Comparison of ENCODE assay signal across 27 cellular contexts in the genomic region with DNA sequence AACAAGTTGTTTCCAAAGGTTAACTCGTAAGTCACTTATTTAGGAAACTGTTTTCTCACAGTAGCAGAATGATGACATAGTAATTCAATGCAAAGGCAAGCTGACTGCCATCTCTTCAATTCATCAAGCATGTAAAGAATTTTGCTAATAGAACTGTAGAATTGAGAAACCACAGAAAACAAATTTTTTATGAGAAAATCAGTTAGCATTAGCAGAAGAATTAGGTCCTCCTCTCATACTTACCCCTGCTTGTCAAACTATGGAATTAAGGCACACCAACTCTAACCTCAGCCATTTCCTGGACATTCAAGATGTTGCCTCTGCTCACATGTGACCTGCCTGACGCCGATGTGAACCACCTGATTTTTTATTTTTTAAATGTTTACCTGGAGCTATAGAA.
"Had no signal": no experiment of that assay in that cellular context is flagged by ENCODE, and none has a peak within 500 bp of the region (broad histone marks: within the 10 kb centered on the region; RNA-seq: fewer than 3 reads in every experiment).

No MANE protein-coding gene starts in this region.

- H3K79me2 ChIP-seq: hepatocyte, parathyroid adenoma had no signal

- H3K27ac Mint-ChIP-seq: activated naive CD4-positive, alpha-beta T cell treated with anti-CD3 and anti-CD28 coated beads, Interleukin-2, amount 50 U/mL, for 24 hours; effector memory CD8-positive, alpha-beta T cell; immature natural killer cell; natural killer cell treated with Interleukin-12 subunit alpha and Interleukin-12 subunit beta and Interleukin-15 and Interleukin-18, amount 100 ng/mL, for 72 hours; stimulated activated effector memory CD8-positive, alpha-beta T cell treated with anti-CD3 and anti-CD28 coated beads, Interleukin-12 subunit alpha, Interleukin-12 subunit beta, amount 100 ng/mL, for 72 hours; T-cell; T-helper 2 cell treated with Interferon-gamma antibody and Interleukin-4, amounts not matched to agents 5 μg/mL and 100 μg/mL, for 36 hours had no signal

- H3K27me3 ChIP-seq: foreskin keratinocyte, hepatocyte, neutrophil, stomach, suprapubic skin, tibial nerve had no signal

- H3K4me1 Mint-ChIP-seq: activated naive CD4-positive, alpha-beta T cell treated with anti-CD3 and anti-CD28 coated beads, Interleukin-2, amount 50 U/mL, for 24 hours; immature natural killer cell; stimulated activated effector memory CD8-positive, alpha-beta T cell treated with anti-CD3 and anti-CD28 coated beads, Interleukin-12 subunit alpha, Interleukin-12 subunit beta, amount 100 ng/mL, for 72 hours; T-cell had no signal

- H3K27ac ChIP-seq: foreskin keratinocyte, hepatocyte, left ventricle myocardium inferior, neutrophil, parathyroid adenoma, skin epidermis, stomach, suprapubic skin, tibial nerve had no signal

- H3K4me2 ChIP-seq: hepatocyte had no signal

- H3K9me3 Mint-ChIP-seq: effector memory CD8-positive, alpha-beta T cell; stimulated activated effector memory CD8-positive, alpha-beta T cell treated with anti-CD3 and anti-CD28 coated beads, Interleukin-12 subunit alpha, Interleukin-12 subunit beta, amount 100 ng/mL, for 72 hours; T-helper 2 cell treated with Interferon-gamma antibody and Interleukin-4, amounts not matched to agents 5 μg/mL and 100 μg/mL, for 36 hours had no signal

- H3K36me3 ChIP-seq: left ventricle myocardium inferior, neutrophil, stomach, suprapubic skin, tibial nerve had no signal

- DNase-seq: activated CD4-positive, alpha-beta T cell treated with anti-CD3 and anti-CD28 coated beads for 1 hour; activated gamma-delta T cell treated with Interleukin-2 at 50 U/mL for 16 hours; activated T-cell treated with anti-CD3 and anti-CD28 coated beads, Interleukin-2, amount 50 U/mL, for 1 hour; aorta; central memory CD4-positive, alpha-beta T cell; effector memory CD8-positive, alpha-beta T cell; glutamatergic neuron; immature natural killer cell; left ventricle myocardium inferior; midbrain; right cardiac atrium; stimulated activated CD4-positive, alpha-beta T cell treated with anti-CD3 and anti-CD28 coated beads, Interleukin-2, amount 100 ng/mL, for 24 hours; stomach; T-cell had no signal

- FAIRE-seq: colon, endothelial cell of umbilical vein had no signal

- H3K36me3 Mint-ChIP-seq: immature natural killer cell; natural killer cell treated with Interleukin-12 subunit alpha and Interleukin-12 subunit beta and Interleukin-15 and Interleukin-18, amount 100 ng/mL, for 72 hours; stimulated activated effector memory CD8-positive, alpha-beta T cell treated with anti-CD3 and anti-CD28 coated beads, Interleukin-12 subunit alpha, Interleukin-12 subunit beta, amount 100 ng/mL, for 72 hours; T-cell had no signal

- H2AFZ ChIP-seq: hepatocyte, parathyroid adenoma had no signal

- H3K9ac ChIP-seq: parathyroid adenoma had no signal

- H3K9me3 ChIP-seq: left ventricle myocardium inferior, neutrophil, stomach, suprapubic skin, tibial nerve had no signal

- H3K4me3 ChIP-seq: hepatocyte, left ventricle myocardium inferior, skin epidermis, stomach, suprapubic skin, tibial nerve had no signal

- H3K4me1 ChIP-seq: left ventricle myocardium inferior, parathyroid adenoma, stomach, suprapubic skin, tibial nerve had no signal

- H3K4me3 Mint-ChIP-seq: activated naive CD4-positive, alpha-beta T cell treated with anti-CD3 and anti-CD28 coated beads, Interleukin-2, amount 50 U/mL, for 24 hours; effector memory CD8-positive, alpha-beta T cell; immature natural killer cell; natural killer cell treated with Interleukin-12 subunit alpha and Interleukin-12 subunit beta and Interleukin-15 and Interleukin-18, amount 100 ng/mL, for 72 hours; stimulated activated effector memory CD8-positive, alpha-beta T cell treated with anti-CD3 and anti-CD28 coated beads, Interleukin-12 subunit alpha, Interleukin-12 subunit beta, amount 100 ng/mL, for 72 hours; T-cell; T-helper 2 cell treated with Interferon-gamma antibody and Interleukin-4, amounts not matched to agents 5 μg/mL and 100 μg/mL, for 36 hours had no signal
